In genomic region chr6:16759646-16760535, GRCh38 we compare ENCODE assay signal across 8 cellular contexts. TPM values are rescaled to one million over a fixed set of nuclear protein-coding genes. Genes with fewer than 3 reads are reported as not detected.
DNase-seq lines count a peak whose midpoint lies in the region; ATAC-seq and TF ChIP-seq lines count a peak whose summit lies in the region.

No MANE protein-coding gene starts in this region.

- H3K36me3 Mint-ChIP-seq in nephron (ENCODE audit: low read depth): no peaks in the 10 kb centered on the region

- H3K27me3 Mint-ChIP-seq in nephron (ENCODE audit: low read depth): no peaks in the 10 kb centered on the region

- peak; percentile 38 for ATAC-seq in HG03460 (IDR thresholded peaks at IDR 0.05; ENCODE audit: unreplicated experiment)
- ATAC-seq in stimulated activated naive CD8-positive, alpha-beta T cell treated with anti-CD3 and anti-CD28 coated beads, Interleukin-15, Interleukin-2, amounts not matched to agents 100 U/mL and 50 U/mL, for 24 hours: peak; percentile 50

- TF ChIP-seq POLR2A in GM19193 (IDR thresholded peaks at IDR 0.05; ENCODE audit: extremely low read depth, insufficient read depth, insufficient read length): peak; percentile 59

- H3K4me3 Mint-ChIP-seq in nephron: peak overlapping the region; percentile 91 to 97 (median 95)

- DNase-seq in AG20443 (ENCODE audit: low spot score): peak; percentile 85
- DNase-seq in RPMI7951 (ENCODE audit: low read depth): peak; percentile 92
- DNase-seq in activated effector memory CD4-positive, alpha-beta T cell treated with Interleukin-2 at 50 U/mL for 16 hours: peak; percentile 63
- peak; percentile 94 for DNase-seq in fibroblast of pulmonary artery (ENCODE audit: low read depth)
- peak; percentile 80 for DNase-seq in stimulated activated naive CD8-positive, alpha-beta T cell treated with anti-CD3 and anti-CD28 coated beads, Interleukin-15, Interleukin-2, amounts not matched to agents 100 U/mL and 50 U/mL, for 24 hours

- H3K4me3 ChIP-seq in fibroblast of pulmonary artery (replicated peaks; ENCODE audit: low read depth, low read length): peak overlapping the region; percentile 91

- H3K9me3 Mint-ChIP-seq in nephron: no peaks in the 10 kb centered on the region

- peak overlapping the region; percentile 94 to 95 (median 95) for H3K27ac Mint-ChIP-seq in nephron

- no peak for TF ChIP-seq CTCF in fibroblast of pulmonary artery (IDR thresholded peaks at IDR 0.05; ENCODE audit: low read length, missing control alignments)
- TF ChIP-seq CTCF in nephron (IDR thresholded peaks at IDR 0.05; ENCODE audit: unreplicated experiment in 3 of 3): peak in 1 of 3 experiments; percentile 20

- peaks cover 45% of the 10 kb centered on the region for H3K4me1 Mint-ChIP-seq in nephron

RNA-seq across cellular contexts. Expression of gene ATXN1, which starts 1.4 kb away (rescaled TPM):
- total RNA-seq in RPMI7951 (2014; rRNA removed; shearing (Covaris generic)): 29.1 and 31.2 TPM in 2 replicates

Comparison
In these comparisons a context has a peak if more than half of its experiments do, and no peak if none do; other contexts are left out.
1. Peak in every context shown above with its lines: DNase-seq, ATAC-seq and H3K4me3 ChIP-seq.